In the genomic region with DNA sequence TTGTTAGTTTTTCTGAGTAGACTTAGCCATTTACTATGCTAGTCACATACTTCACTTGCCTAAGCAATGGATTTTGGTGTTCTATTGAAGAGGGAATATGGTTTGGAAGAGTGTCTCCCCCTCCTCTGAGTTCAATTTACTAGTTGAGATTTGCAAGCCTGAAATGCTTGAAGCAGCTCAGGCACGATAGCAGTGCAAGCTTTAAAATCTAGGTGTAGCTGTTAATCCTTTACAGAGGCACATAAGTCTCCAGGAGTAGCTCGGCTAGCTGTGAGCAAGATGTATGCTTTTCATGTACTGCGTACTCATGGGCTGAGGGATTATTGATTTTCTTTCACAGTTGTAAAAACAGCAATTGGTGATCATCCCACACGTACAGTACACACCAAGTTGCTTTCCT, we compare ENCODE assay signal across 9 cellular contexts. TPM values are rescaled to one million over a fixed set of nuclear protein-coding genes. Genes with fewer than 3 reads are reported as not detected.
DNase-seq lines count a peak whose midpoint lies in the region; ATAC-seq and TF ChIP-seq lines count a peak whose summit lies in the region.
"Had no signal": no experiment of that assay in that cellular context is flagged by ENCODE, and none has a peak within 500 bp of the region (broad histone marks: within the 10 kb centered on the region; RNA-seq: fewer than 3 reads in every experiment).

No MANE protein-coding gene starts in this region.

- CTCF ChIA-PET in CD8-positive, alpha-beta T cell (lab: Charles Lee) = no interaction called here

- WGBS in testis, 2 donors = 40 to 45% methylated on average over 4 of the region's 4 CpGs

- no peak for ATAC-seq in CD8-positive, alpha-beta T cell
- ATAC-seq in GM21737 (IDR thresholded peaks at IDR 0.05; ENCODE audit: unreplicated experiment) = no peak

- POLR2A ChIA-PET in CD8-positive, alpha-beta T cell (lab: Charles Lee) = no interaction called here

- H3K9ac ChIP-seq in HUES48 (ENCODE audit: low read depth, low read length) = no peak overlapping the region; the same call in none of the 2 replicates

- no peaks in the 10 kb centered on the region for H3K36me3 ChIP-seq in HUES48 (ENCODE audit: control insufficient read depth, insufficient read depth, low read length)
- H3K36me3 ChIP-seq in testis (ENCODE audit: low read depth, missing control alignments) = no peaks in the 10 kb centered on the region
- no peaks in the 10 kb centered on the region for H3K36me3 ChIP-seq in CD8-positive, alpha-beta T cell (ENCODE audit: insufficient read depth, low read length)

- H3K27ac ChIP-seq in HUES48 (ENCODE audit: low read depth, low read length) = peak overlapping the region; percentile 54
- peak overlapping the region; percentile 70 for H3K27ac ChIP-seq in layer of hippocampus (ENCODE audit: low read depth, low read length)
- peak overlapping the region; percentile 44 to 72 for H3K27ac ChIP-seq in testis
- H3K27ac ChIP-seq in CD8-positive, alpha-beta T cell (ENCODE audit: low read depth, low read length) = no peak overlapping the region

- intact Hi-C loops in testis (cut with DNase I; ENCODE audit: low total_unique reads) = no loop called here
- intact Hi-C loops in CD8-positive, alpha-beta T cell (cut with DNase I, micrococcal nuclease) = no loop called here

- H3K9me3 ChIP-seq in HUES48 (ENCODE audit: control insufficient read depth, insufficient read depth, low read length) (no peaks in the 10 kb centered on the region), testis (no peaks in the 10 kb centered on the region)
- no peaks in the 10 kb centered on the region for H3K9me3 ChIP-seq in CD8-positive, alpha-beta T cell (ENCODE audit: low read length)

- H3K27me3 Mint-ChIP-seq in CD8-positive, alpha-beta T cell (ENCODE audit: low read depth) = no peaks in the 10 kb centered on the region
- no peaks in the 10 kb centered on the region for H3K27me3 Mint-ChIP-seq in activated T-cell treated with anti-CD3 and anti-CD28 coated beads, Interleukin-2, amount 50 U/mL, for 24 hours

- H3K4me3 ChIP-seq in HUES48 (ENCODE audit: low read depth, low read length) (peak overlapping the region; percentile 63), testis (peak overlapping the region; percentile 24 to 54)
- H3K4me3 ChIP-seq in CD8-positive, alpha-beta T cell (ENCODE audit: low read depth, low read length) = no peak overlapping the region

- DNase-seq in astrocyte of the hippocampus (ENCODE audit: low read depth, low spot score) (peak; percentile 57), testis (peak; percentile 34), NCI-H1048 (lab: John Stamatoyannopoulos, UW) (no peak)
- no peak for DNase-seq in CD8-positive, alpha-beta T cell
- no peak for DNase-seq in activated T-cell treated with anti-CD3 and anti-CD28 coated beads, Interleukin-2, amount 50 U/mL, for 24 hours
- DNase-seq: activated naive CD4-positive, alpha-beta T cell had no signal

- H3K4me1 ChIP-seq in HUES48 (ENCODE audit: control insufficient read depth, insufficient read depth, low read length) (peaks cover 24% of the 10 kb centered on the region), testis (no peaks in the 10 kb centered on the region)
- no peaks in the 10 kb centered on the region for H3K4me1 ChIP-seq in CD8-positive, alpha-beta T cell (ENCODE audit: insufficient read depth, low read length)

- no peak overlapping the region for H3K27ac Mint-ChIP-seq in CD8-positive, alpha-beta T cell
- H3K27ac Mint-ChIP-seq in activated T-cell treated with anti-CD3 and anti-CD28 coated beads, Interleukin-2, amount 50 U/mL, for 24 hours = no peak overlapping the region

- no peaks in the 10 kb centered on the region for H3K4me1 Mint-ChIP-seq in CD8-positive, alpha-beta T cell (ENCODE audit: low read depth)
- H3K4me1 Mint-ChIP-seq in activated T-cell treated with anti-CD3 and anti-CD28 coated beads, Interleukin-2, amount 50 U/mL, for 24 hours (ENCODE audit: low read depth) = no peaks in the 10 kb centered on the region

- no peak for TF ChIP-seq CTCF in testis (IDR thresholded peaks at IDR 0.05)
- TF ChIP-seq CTCF in CD8-positive, alpha-beta T cell (IDR thresholded peaks at IDR 0.05) = no peak

- H3K9me3 Mint-ChIP-seq in CD8-positive, alpha-beta T cell = no peaks in the 10 kb centered on the region
- H3K9me3 Mint-ChIP-seq in activated T-cell treated with anti-CD3 and anti-CD28 coated beads, Interleukin-2, amount 50 U/mL, for 24 hours = peaks cover 7% of the 10 kb centered on the region

- TF ChIP-seq POLR2A in testis (IDR thresholded peaks at IDR 0.05) = no peak

- no peak overlapping the region for H3K4me3 Mint-ChIP-seq in CD8-positive, alpha-beta T cell
- no peak overlapping the region for H3K4me3 Mint-ChIP-seq in activated T-cell treated with anti-CD3 and anti-CD28 coated beads, Interleukin-2, amount 50 U/mL, for 24 hours

- H3K27me3 ChIP-seq in HUES48 (ENCODE audit: control insufficient read depth, insufficient read depth, low read length) (peaks cover under 1% of the 10 kb centered on the region; the same call in 1 of the 2 replicates), layer of hippocampus (ENCODE audit: control insufficient read depth, insufficient read depth, low read length) (no peaks in the 10 kb centered on the region), testis (no peaks in the 10 kb centered on the region)
- no peaks in the 10 kb centered on the region for H3K27me3 ChIP-seq in CD8-positive, alpha-beta T cell (ENCODE audit: insufficient read depth, low read length)

- no peaks in the 10 kb centered on the region for H3K36me3 Mint-ChIP-seq in CD8-positive, alpha-beta T cell
- H3K36me3 Mint-ChIP-seq in activated T-cell treated with anti-CD3 and anti-CD28 coated beads, Interleukin-2, amount 50 U/mL, for 24 hours (ENCODE audit: low read depth) = no peaks in the 10 kb centered on the region

RNA-seq across cellular contexts. Expression of gene FLRT3, which starts 0.7 kb away (rescaled TPM):
- 10 to 100 TPM; 11.6 to 12.3 TPM for total RNA-seq in testis
- 3.0 TPM for polyA plus RNA-seq in testis (ENCODE audit: insufficient read depth, low read depth, low replicate concordance)
- not detected for total RNA-seq in CD8-positive, alpha-beta T cell

Comparison
In these comparisons a context has a peak if more than half of its experiments do, and no peak if none do; other contexts are left out.
1. DNase-seq: peak in astrocyte of the hippocampus (single experiment) and testis (single experiment); none in CD8-positive, alpha-beta T cell (0 of 7), NCI-H1048 (single experiment) and activated T-cell treated with anti-CD3 and anti-CD28 coated beads, Interleukin-2, amount 50 U/mL, for 24 hours (single experiment).
2. RNA of gene FLRT3, which starts 0.7 kb away (total RNA-seq): 11.6 to 12.3 TPM in testis; not detected in CD8-positive, alpha-beta T cell; every median in the first group is over 10 times any median in the second.